Comparison of ENCODE assay signal across 8 cellular contexts in the genomic region with DNA sequence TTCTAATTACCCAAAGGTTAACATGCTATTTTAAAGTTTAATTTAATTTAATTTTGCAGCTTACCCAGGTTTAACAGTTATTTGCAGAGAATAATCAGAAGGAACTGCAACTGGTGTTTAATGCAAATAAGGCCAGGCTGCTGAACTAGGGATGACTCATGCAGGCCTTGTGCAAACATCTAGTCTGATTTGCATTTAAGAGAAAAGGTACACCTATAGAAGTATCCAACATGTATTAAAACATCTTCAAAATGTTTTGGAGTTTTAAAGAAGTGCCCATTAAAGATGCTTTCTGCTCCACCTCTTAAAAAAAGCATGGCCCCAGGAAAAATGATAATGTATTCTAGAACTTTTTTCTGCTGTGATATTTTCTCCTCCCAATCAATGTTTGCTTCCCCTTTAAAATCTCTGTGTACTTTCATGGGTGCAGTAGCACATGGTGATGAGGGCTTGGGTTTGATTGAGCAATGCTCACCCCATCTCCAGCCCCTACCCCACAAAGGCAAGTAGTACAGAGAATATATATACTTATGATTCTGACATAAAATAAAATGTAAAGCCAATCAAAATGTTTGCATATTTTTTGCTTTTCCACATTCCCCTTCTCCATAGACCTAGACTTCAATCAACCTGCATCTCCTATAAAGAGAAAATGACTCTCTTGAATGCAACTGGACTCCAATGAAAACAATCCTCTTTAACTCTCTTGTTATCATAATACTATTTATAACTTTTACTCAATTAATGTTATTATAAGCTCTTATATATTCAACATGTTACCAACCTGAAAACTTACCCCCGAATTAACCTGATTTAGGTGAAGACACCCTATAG. TPM values are rescaled to one million over a fixed set of nuclear protein-coding genes. Genes with fewer than 3 reads are reported as not detected.
A peak's percentile ranks its signal among the peaks of the same experiment; 100 is the strongest.
DNase-seq lines count a peak whose midpoint lies in the region; ATAC-seq and TF ChIP-seq lines count a peak whose summit lies in the region.

No MANE protein-coding gene starts in this region.

- no peak overlapping the region for H3K23ac ChIP-seq in IMR-90 (ENCODE audit: low read depth, low read length)

- no peak overlapping the region for H3K4ac ChIP-seq in IMR-90 (ENCODE audit: low read depth, low read length)

- H2AFZ ChIP-seq in IMR-90 (replicated peaks; ENCODE audit: low read length, poor library complexity): no peak overlapping the region

- H3K4me3 ChIP-seq in IMR-90 (ENCODE audit: insufficient read depth, low read depth, low read length): no peak overlapping the region

- H3K4me2 ChIP-seq in IMR-90 (ENCODE audit: low read depth, low read length): no peak overlapping the region

- peaks cover 14% of the 10 kb centered on the region for H3K9me1 ChIP-seq in IMR-90 (ENCODE audit: insufficient read depth, low read length)

- no peaks in the 10 kb centered on the region for H3K27me3 ChIP-seq in IMR-90 (ENCODE audit: control insufficient read depth, insufficient read depth, low read length)

- CTCF ChIA-PET in IMR-90 (lab: Yijun Ruan, JAX) (interaction anchor here (0.6 kb wide), 1 partner anchor 1259 kb away, joined by 4 read pairs; no protein-coding TSS in a partner anchor), WTC11 (lab: Charles Lee) (interaction anchor here (0.8 to 1.4 kb wide), 2 partner anchors 29 to 118 kb away, joined by 3 read pairs; no protein-coding TSS in a partner anchor)

- TF ChIP-seq RAD21 in IMR-90 (IDR thresholded peaks at IDR 0.05; ENCODE audit: low read length): no peak

- peaks cover 32 to 80% of the 10 kb centered on the region in 2 experiments; a peak in 3 of 4 replicates for H3K79me1 ChIP-seq in IMR-90 (ENCODE audit: low read depth in 1 of 2, low read length in 2 of 2)

- H4K91ac ChIP-seq in IMR-90 (ENCODE audit: insufficient read depth, low read depth, low read length): no peak overlapping the region

- H3K27me3 Mint-ChIP-seq in WTC11 (ENCODE audit: low read depth) (no peaks in the 10 kb centered on the region), naive B cell (no peaks in the 10 kb centered on the region)

- no peak overlapping the region for H2AK9ac ChIP-seq in IMR-90 (replicated peaks; ENCODE audit: low read depth, low read length, poor library complexity)

- H3K4me1 ChIP-seq in IMR-90 (ENCODE audit: control insufficient read depth, insufficient read depth, low read length): peaks cover 5% of the 10 kb centered on the region

- H3K18ac ChIP-seq in IMR-90 (ENCODE audit: low read depth, low read length): no peak overlapping the region

- intact Hi-C loops in IMR-90 (cut with micrococcal nuclease): no loop called here

- H2BK15ac ChIP-seq in IMR-90 (ENCODE audit: low read depth, low read length): no peak overlapping the region

- peaks cover 34% of the 10 kb centered on the region; the same call in 1 of the 2 replicates for H4K20me1 ChIP-seq in IMR-90 (ENCODE audit: insufficient read depth, low read length)

- no peak for TF ChIP-seq CTCF in GM10266 (IDR thresholded peaks at IDR 0.05; ENCODE audit: control insufficient read depth, insufficient read depth, low read depth, missing control alignments)
- no peak for TF ChIP-seq CTCF in IMR-90 (conservative IDR thresholded peaks at IDR 0.05; ENCODE audit: low read depth, low read length)
- no peak for TF ChIP-seq CTCF in WTC11 (IDR thresholded peaks at IDR 0.05)

- no peak overlapping the region for H3K56ac ChIP-seq in IMR-90 (ENCODE audit: extremely low read depth, insufficient read depth, low read length)

- no peaks in the 10 kb centered on the region for H3K36me3 ChIP-seq in IMR-90 (ENCODE audit: control insufficient read depth, insufficient read depth, low read length)

- H2BK5ac ChIP-seq in IMR-90 (ENCODE audit: low read depth, low read length, poor library complexity, severe bottlenecking): peak overlapping the region; percentile 7

- no peak overlapping the region for H4K8ac ChIP-seq in IMR-90 (ENCODE audit: low read depth in 2 of 2, low read length in 2 of 2)

- in situ Hi-C loops in IMR-90 (cut with MboI; ENCODE audit: low sequenced_read_pairs): no loop called here

- H3K9ac ChIP-seq in IMR-90 (ENCODE audit: low read depth, low read length): no peak overlapping the region

- no CpG with 5 or more reads among the region's 1 CpG for WGBS in IMR-90 (ENCODE audit: extremely low coverage in 2 of 2, insufficient read length in 1 of 2), 2 experiments

- no peak overlapping the region for H3K14ac ChIP-seq in IMR-90 (replicated peaks; ENCODE audit: low read depth, low read length)

- H3K9me3 Mint-ChIP-seq in WTC11 (no peaks in the 10 kb centered on the region), naive B cell (no peaks in the 10 kb centered on the region)

- dilution Hi-C loops in IMR-90 (cut with HindIII; ENCODE audit: low sequenced_read_pairs, unreplicated experiment): no loop called here

- H2AK5ac ChIP-seq in IMR-90 (ENCODE audit: low read depth, low read length): no peak overlapping the region; the same call in 1 of the 2 replicates

- ATAC-seq in GM21737 (IDR thresholded peaks at IDR 0.05; ENCODE audit: unreplicated experiment) (peak; percentile 91), IMR-90 (ENCODE audit: low read depth) (peak; percentile 58; the same call in 1 of the 2 replicates), WTC11 (peak; percentile 59), naive B cell (ENCODE audit: low read depth in 2 of 2) (peak; percentile 63 to 75)

- H3K9me3 ChIP-seq in IMR-90 (ENCODE audit: control insufficient read depth, insufficient read depth, low read length): no peaks in the 10 kb centered on the region

- no peak overlapping the region for H3K27ac ChIP-seq in IMR-90 (ENCODE audit: insufficient read depth, low read length)

- peak overlapping the region; percentile 55; the same call in 1 of the 2 replicates for H3K27ac Mint-ChIP-seq in WTC11
- peak overlapping the region in 2 of 6 donors; percentile 45 to 49 for H3K27ac Mint-ChIP-seq in naive B cell

- POLR2A ChIA-PET in IMR-90 (lab: Charles Lee; ENCODE audit: unreplicated experiment) (no interaction called here), WTC11 (lab: Charles Lee) (interaction anchor here (0.5 kb wide), 1 partner anchor 54 kb away, joined by 4 read pairs; no protein-coding TSS in a partner anchor)

- no peak for TF ChIP-seq POLR2A in IMR-90 (IDR thresholded peaks at IDR 0.05; ENCODE audit: low read depth, low read length)

- DNase-seq in GM10266 (ENCODE audit: extremely low spot score): peak; percentile 23
- peak; percentile 69 for DNase-seq in IMR-90
- no peak for DNase-seq in WTC11 (ENCODE audit: low spot score)
- DNase-seq in naive B cell: peak; percentile 4
- DNase-seq in activated T-cell treated with anti-CD3 and anti-CD28 coated beads, Interleukin-2, amount 50 U/mL, for 48 hours: no peak
- DNase-seq in NK-92 treated with Interleukin-12 subunit alpha and Interleukin-12 subunit beta, amount 100 ng/mL, for 24 hours (lab: John Stamatoyannopoulos, UW): no peak
- DNase-seq in 8988T: no peak

- H2BK120ac ChIP-seq in IMR-90 (ENCODE audit: low read depth, low read length): no peak overlapping the region

- H3K36me3 Mint-ChIP-seq in WTC11 (no peaks in the 10 kb centered on the region), naive B cell (no peaks in the 10 kb centered on the region)

- H2BK20ac ChIP-seq in IMR-90 (ENCODE audit: low read depth, low read length): no peak overlapping the region

- H3K4me1 Mint-ChIP-seq in WTC11: peaks cover 28% of the 10 kb centered on the region
- peaks cover 21 to 45% (median 41%) of the 10 kb centered on the region in 3 donors for H3K4me1 Mint-ChIP-seq in naive B cell

- BruUV-seq in IMR-90 (replicated peaks; lab: Mats Ljungman, UMichigan): no TSS peak

- H3K4me3 Mint-ChIP-seq in WTC11 (no peak overlapping the region), naive B cell (peak overlapping the region in 3 of 8 donors; percentile 4 to 35 (median 16))

- no peak overlapping the region for H4K5ac ChIP-seq in IMR-90 (ENCODE audit: low read depth, low read length)

TF ChIP-seq in IMR-90, 13 proteins besides CTCF, POLR2A, EP300 and RAD21 (continues in another document):
- no peak for TF ChIP-seq MAZ (IDR thresholded peaks at IDR 0.05; ENCODE audit: borderline replicate concordance, low read depth, low read length)
- TF ChIP-seq RCOR1 (IDR thresholded peaks at IDR 0.05; ENCODE audit: insufficient replicate concordance, low read length): no peak
- no peak for TF ChIP-seq NFE2L2 (IDR thresholded peaks at IDR 0.05; ENCODE audit: low read depth, low read length)
- no peak for TF ChIP-seq BHLHE40 (IDR thresholded peaks at IDR 0.05; ENCODE audit: low read depth, low read length)
- peak; percentile 82 for TF ChIP-seq FOS (IDR thresholded peaks at IDR 0.05; ENCODE audit: low read depth, low read length)
- TF ChIP-seq USF2 (IDR thresholded peaks at IDR 0.05; ENCODE audit: low read depth, low read length): no peak

TF ChIP-seq in WTC11, 78 proteins besides CTCF, POLR2A, EP300 and RAD21 (continues in another document):
- no peak for TF ChIP-seq ZNF281 (CRISPR knock-in tag; IDR thresholded peaks at IDR 0.05)

RNA-seq across cellular contexts. Expression of gene ATP8B1, which starts 54.1 kb away (rescaled TPM):
- total RNA-seq in IMR-90 (2012; rRNA removed): 136 and 170 TPM in 2 replicates
- 57.7 and 64.3 TPM in 2 replicates for polyA plus RNA-seq in IMR-90 (2012; rRNA removed)
- 23.4 and 27.5 TPM in 2 replicates for polyA plus RNA-seq in IMR-90 (2012; cell fraction: cytosol; rRNA removed)
- 31.8 and 116 TPM in 2 replicates for polyA plus RNA-seq in IMR-90 (2012; cell fraction: nucleus; rRNA removed; ENCODE audit: low replicate concordance)
- total RNA-seq in WTC11 (2021): 2.7 to 5.6 TPM (median 3.9 TPM) in 3 replicates
- polyA plus RNA-seq in naive B cell (ENCODE audit: low read depth in 6 of 6): 1 to 10 TPM in 1 of 6 donors, under 1 TPM in 4, not detected in 1; 0.04 to 1.1 (median 0.37) TPM

Comparison
In these comparisons a context has a peak if more than half of its experiments do, and no peak if none do; other contexts are left out.
1. DNase-seq: peak in GM10266 (single experiment), IMR-90 (single experiment) and naive B cell (single experiment); none in WTC11 (single experiment), activated T-cell treated with anti-CD3 and anti-CD28 coated beads, Interleukin-2, amount 50 U/mL, for 48 hours (0 of 2), NK-92 treated with Interleukin-12 subunit alpha and Interleukin-12 subunit beta, amount 100 ng/mL, for 24 hours (single experiment) and 8988T (single experiment).
2. RNA of gene ATP8B1, which starts 54.1 kb away (total RNA-seq): 136 to 170 TPM in IMR-90; 2.7 to 5.6 TPM in WTC11; every median in the first group is over 10 times any median in the second.
3. Peak in every context shown above with its lines, with median percentiles within 50 percentile points of each other: ATAC-seq.